8 cellular contexts compared by ENCODE assay signal in genomic region chr19:47272448-47273312, GRCh38. TPM values are rescaled to one million over a fixed set of nuclear protein-coding genes. Genes with fewer than 3 reads are reported as not detected.
DNase-seq lines count a peak whose midpoint lies in the region; ATAC-seq and TF ChIP-seq lines count a peak whose summit lies in the region.

No MANE protein-coding gene starts in this region.

- peaks cover 10% of the 10 kb centered on the region for H3K36me3 Mint-ChIP-seq in osteocyte (ENCODE audit: unreplicated experiment)

- peak overlapping the region; percentile 85 for H3K4me3 Mint-ChIP-seq in osteocyte (ENCODE audit: unreplicated experiment)

- peaks cover 22% of the 10 kb centered on the region for H3K4me1 Mint-ChIP-seq in osteocyte (ENCODE audit: unreplicated experiment)

- no peak overlapping the region for H2AFZ ChIP-seq in ACC112 (ENCODE audit: low read length, unreplicated experiment)

- TF ChIP-seq CTCF in GM12875 (IDR thresholded peaks at IDR 0.05; ENCODE audit: borderline replicate concordance, insufficient read depth, low read depth, low read length) (no peak), WI38 (IDR thresholded peaks at IDR 0.05; ENCODE audit: low read depth, low read length) (no peak), fibroblast of the aortic adventitia (IDR thresholded peaks at IDR 0.05; ENCODE audit: insufficient read depth, low read length) (peak; percentile 31), osteocyte (IDR thresholded peaks at IDR 0.05) (no peak)

- H3K4me3 ChIP-seq in ACC112 (ENCODE audit: low read depth, low read length) (peak overlapping the region; percentile 83), GM12875 (ENCODE audit: low read depth, low read length) (peak overlapping the region; percentile 56), WI38 (ENCODE audit: low read depth, low read length) (peak overlapping the region; percentile 71), fibroblast of the aortic adventitia (ENCODE audit: low read depth, low read length) (peak overlapping the region; percentile 82)

- peaks cover 18% of the 10 kb centered on the region for H3K4me1 ChIP-seq in ACC112 (ENCODE audit: control insufficient read depth, insufficient read depth, low read length, unreplicated experiment)

- no peaks in the 10 kb centered on the region for H3K27me3 Mint-ChIP-seq in osteocyte (ENCODE audit: unreplicated experiment)

- peak overlapping the region; percentile 95 for H3K27ac Mint-ChIP-seq in osteocyte (ENCODE audit: unreplicated experiment)

- ATAC-seq in HG03571 (IDR thresholded peaks at IDR 0.05; ENCODE audit: unreplicated experiment): no peak
- ATAC-seq in HG02588 (IDR thresholded peaks at IDR 0.05; ENCODE audit: unreplicated experiment): no peak

- H3K27me3 ChIP-seq in ACC112 (ENCODE audit: insufficient read depth, low read length): no peaks in the 10 kb centered on the region

- H3K79me2 ChIP-seq in ACC112 (ENCODE audit: control insufficient read depth, insufficient read depth, low read length, unreplicated experiment): no peaks in the 10 kb centered on the region

- DNase-seq in fibroblast of the aortic adventitia (ENCODE audit: low read depth) (peak; percentile 34), osteocyte (ENCODE audit: extremely low spot score, unreplicated experiment) (no peak), NCI-H2029 treated with DMSO at 0.1 percent for 48 hours (lab: John Stamatoyannopoulos, UW) (no peak)

- H3K9me3 Mint-ChIP-seq in osteocyte (ENCODE audit: unreplicated experiment): no peaks in the 10 kb centered on the region

- H3K27ac ChIP-seq in ACC112 (ENCODE audit: low read depth, low read length): peak overlapping the region; percentile 95

- no peaks in the 10 kb centered on the region for H3K36me3 ChIP-seq in ACC112 (ENCODE audit: insufficient read depth, low read length)

RNA-seq across cellular contexts. Expression of gene INAFM1, which starts 2.0 kb away (rescaled TPM):
- total RNA-seq in fibroblast of the aortic adventitia (ENCODE audit: low replicate concordance) (1.6 and 2.3 TPM in 2 replicates), osteocyte (16.7 and 17.4 TPM in 2 replicates)

RNA-seq across cellular contexts. Expression of gene CCDC9, which starts 16.4 kb away (rescaled TPM):
- total RNA-seq in fibroblast of the aortic adventitia (ENCODE audit: low replicate concordance): 6.5 and 16.3 TPM in 2 replicates
- total RNA-seq in osteocyte: 34.6 and 35.1 TPM in 2 replicates

RNA-seq across cellular contexts. Expression of gene C5AR1, which starts 37.0 kb away (rescaled TPM):
- total RNA-seq in fibroblast of the aortic adventitia (ENCODE audit: low replicate concordance) (0.09 TPM in 1 of 2 replicates, not detected in the other), osteocyte (0.48 and 0.65 TPM in 2 replicates)

RNA-seq across cellular contexts. Expression of gene BBC3, which starts 41.7 kb away (rescaled TPM):
- total RNA-seq in fibroblast of the aortic adventitia (ENCODE audit: low replicate concordance) (9.2 and 12.9 TPM in 2 replicates), osteocyte (27.9 and 34.3 TPM in 2 replicates)

RNA-seq across cellular contexts. Expression of gene C5AR2, which starts 59.3 kb away (rescaled TPM):
- total RNA-seq in fibroblast of the aortic adventitia (ENCODE audit: low replicate concordance): 0.33 and 0.63 TPM in 2 replicates
- total RNA-seq in osteocyte: 0.08 TPM in 1 of 2 replicates, not detected in the other
